In the genomic region with DNA sequence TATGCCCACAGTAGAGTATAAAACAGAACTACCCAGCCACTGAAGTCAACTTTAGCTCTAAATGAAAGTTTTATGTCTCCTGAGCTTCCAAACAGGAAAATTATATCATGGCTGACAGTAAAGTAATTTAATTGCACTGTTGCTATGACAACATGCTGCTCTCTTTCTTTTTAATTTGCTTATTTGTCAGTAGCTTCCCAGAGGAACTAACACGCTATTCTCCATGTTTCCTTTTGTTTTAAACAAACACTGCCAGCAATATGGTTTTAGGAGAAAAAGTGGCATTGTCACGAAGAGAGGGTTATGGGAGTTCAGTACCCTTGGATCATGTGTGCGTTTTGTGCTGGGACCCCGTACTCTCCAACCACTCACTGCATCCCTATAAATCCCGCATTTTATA, we compare ENCODE assay signal across 8 cellular contexts. TPM values are rescaled to one million over a fixed set of nuclear protein-coding genes. Genes with fewer than 3 reads are reported as not detected.
DNase-seq lines count a peak whose midpoint lies in the region; ATAC-seq and TF ChIP-seq lines count a peak whose summit lies in the region.

No MANE protein-coding gene starts in this region.

- H3K27me3 Mint-ChIP-seq in memory B cell: no peaks in the 10 kb centered on the region

- ATAC-seq in heart left ventricle (no peak), Right ventricle myocardium superior (ENCODE audit: poor library complexity) (no peak), body of pancreas (no peak), memory B cell (ENCODE audit: low read depth) (no peak), upper lobe of right lung (no peak), HG03039 (IDR thresholded peaks at IDR 0.05; ENCODE audit: unreplicated experiment) (no peak)

- H3K36me3 ChIP-seq in heart left ventricle: peaks cover 0 to 31% (median 18%) of the 10 kb centered on the region in 9 donors
- no peaks in the 10 kb centered on the region for H3K36me3 ChIP-seq in body of pancreas (replicated peaks in 1 of 2; ENCODE audit: insufficient read depth in 1 of 2, low read depth in 2 of 2)
- peaks cover 15% of the 10 kb centered on the region for H3K36me3 ChIP-seq in upper lobe of right lung

- TF ChIP-seq CTCF in heart left ventricle (IDR thresholded peaks at IDR 0.05) (no peak), body of pancreas (IDR thresholded peaks at IDR 0.05) (no peak), upper lobe of right lung (IDR thresholded peaks at IDR 0.05) (no peak)

- H3K4me3 ChIP-seq in heart left ventricle (peak overlapping the region in 10 of 12 donors; percentile 66 to 98 (median 94)), body of pancreas (no peak overlapping the region), upper lobe of right lung (peak overlapping the region; percentile 83)

- peak overlapping the region; percentile 91 for H3K27ac Mint-ChIP-seq in memory B cell

- H3K9me3 Mint-ChIP-seq in memory B cell: no peaks in the 10 kb centered on the region

- H3K4me1 ChIP-seq in heart left ventricle (peaks cover 2 to 50% (median 34%) of the 10 kb centered on the region in 12 donors), body of pancreas (peaks cover 30% of the 10 kb centered on the region), upper lobe of right lung (peaks cover 24% of the 10 kb centered on the region)

- H3K27me3 ChIP-seq in heart left ventricle: no peaks in the 10 kb centered on the region
- no peaks in the 10 kb centered on the region for H3K27me3 ChIP-seq in body of pancreas
- H3K27me3 ChIP-seq in upper lobe of right lung: no peaks in the 10 kb centered on the region

- no peak for TF ChIP-seq POLR2A in heart left ventricle (IDR thresholded peaks at IDR 0.05)
- no peak for TF ChIP-seq POLR2A in body of pancreas (IDR thresholded peaks at IDR 0.05)

- peaks cover 27% of the 10 kb centered on the region for H3K4me1 Mint-ChIP-seq in memory B cell

- peak overlapping the region; percentile 88 for H3K4me3 Mint-ChIP-seq in memory B cell

- intact Hi-C loops in heart left ventricle (cut with DNase I): loop anchor here (2.0 to 10.0 kb wide), 17 partner anchors 108 to 500 kb away; no protein-coding TSS in a partner anchor
- intact Hi-C loops in Right ventricle myocardium superior (cut with DNase I): loop anchor here (5.0 to 10.0 kb wide), 4 partner anchors 110 to 370 kb away; no protein-coding TSS in a partner anchor
- intact Hi-C loops in body of pancreas (cut with DNase I): loop anchor here (10.0 kb wide), 1 partner anchor 380 kb away; no protein-coding TSS in a partner anchor
- intact Hi-C loops in upper lobe of right lung (cut with DNase I): no loop called here

- H3K27ac ChIP-seq in heart left ventricle: peak overlapping the region; percentile 80 to 99 (median 94)
- peak overlapping the region in 3 of 4 donors; percentile 93 to 94 (median 93) for H3K27ac ChIP-seq in body of pancreas
- peak overlapping the region; percentile 94 for H3K27ac ChIP-seq in upper lobe of right lung

- H3K36me3 Mint-ChIP-seq in memory B cell: peaks cover 12% of the 10 kb centered on the region

- H3K9me3 ChIP-seq in heart left ventricle (no peaks in the 10 kb centered on the region), body of pancreas (no peaks in the 10 kb centered on the region), upper lobe of right lung (no peaks in the 10 kb centered on the region)

- no peak for DNase-seq in heart left ventricle
- DNase-seq in Right ventricle myocardium superior: no peak
- DNase-seq in body of pancreas: no peak
- DNase-seq in memory B cell (ENCODE audit: low spot score in 2 of 2): no peak
- no peak for DNase-seq in upper lobe of right lung
- no peak for DNase-seq in ecto neural progenitor cell (ENCODE audit: low spot score)
- no peak for DNase-seq in NCI-H774 (lab: John Stamatoyannopoulos, UW)

- WGBS in heart left ventricle, 4 donors: 17 to 36% (median 29%) methylated on average over 5 of the region's 5 CpGs
- WGBS in body of pancreas, 2 donors: 12 to 14% methylated on average over 5 of the region's 5 CpGs

RNA-seq across cellular contexts. Expression of gene FOXN3, which starts 1.9 kb away (rescaled TPM):
- 100 to 1,000 TPM; 102 to 161 (median 113) TPM for total RNA-seq in heart left ventricle
- 10 to 100 TPM; 24.4 to 35.3 TPM for polyA plus RNA-seq in heart left ventricle
- total RNA-seq in Right ventricle myocardium superior: 122 TPM
- total RNA-seq in body of pancreas: 10 to 100 TPM; 42.3 to 61.6 TPM
- total RNA-seq in upper lobe of right lung: 103 TPM

Comparison
In these comparisons a context has a peak if more than half of its experiments do, and no peak if none do; other contexts are left out.
1. H3K4me3 ChIP-seq: peak in heart left ventricle (10 of 12) and upper lobe of right lung (single experiment); none in body of pancreas (0 of 2).
2. Peak in every context shown above with its lines, with median percentiles within 50 percentile points of each other: H3K27ac ChIP-seq.